ENCODE assay signal across 8 cellular contexts in the genomic region with DNA sequence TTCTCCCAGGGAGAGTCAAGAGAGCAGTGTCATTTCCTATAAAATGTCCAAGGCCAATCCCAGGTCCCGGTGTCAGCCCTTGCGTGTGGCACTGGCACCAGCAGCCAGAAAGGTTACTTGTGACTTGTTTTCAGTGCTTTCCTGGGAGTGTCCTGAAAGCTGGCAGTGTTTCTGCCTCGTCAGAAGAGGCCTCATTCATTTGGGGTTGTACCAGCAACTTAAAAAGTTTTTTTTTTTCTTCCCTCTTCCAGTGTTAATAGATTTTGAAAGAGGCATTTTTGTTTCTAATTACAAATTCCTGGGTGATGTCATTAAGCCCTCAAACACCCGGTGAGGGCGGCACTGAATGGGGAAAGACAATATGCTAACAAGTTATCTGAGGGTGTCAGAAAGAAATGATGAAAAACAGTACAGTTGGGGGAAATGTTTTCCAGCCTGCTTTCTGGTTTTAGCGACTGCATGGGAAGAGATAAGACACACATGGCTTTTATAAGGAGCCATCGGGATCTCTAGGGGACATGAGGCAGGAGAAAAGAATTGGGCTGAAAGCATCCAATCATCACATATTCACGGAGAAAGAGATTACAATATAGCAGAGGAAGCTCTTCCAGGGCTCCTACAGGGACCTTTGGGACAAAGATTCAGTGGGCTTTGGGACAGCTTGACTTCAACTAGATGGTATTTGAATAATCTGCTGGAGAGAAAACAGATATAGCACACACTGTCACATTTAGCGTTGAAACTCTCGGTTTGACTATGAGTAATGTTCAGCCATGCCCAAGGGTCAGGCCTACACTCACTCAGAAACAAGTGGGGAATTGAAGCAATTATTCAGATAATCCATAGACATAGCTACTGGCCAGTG.
DNase-seq lines count a peak whose midpoint lies in the region; ATAC-seq and TF ChIP-seq lines count a peak whose summit lies in the region.

No MANE protein-coding gene starts in this region.

- H3K9me3 ChIP-seq in mucosa of rectum (ENCODE audit: control insufficient read depth in 2 of 2, low read length in 2 of 2) = no peaks in the 10 kb centered on the region

- CTCF ChIA-PET in GM10248 (lab: Yijun Ruan, JAX) = interaction anchor here (1.0 to 18.8 kb wide), 24 partner anchors 11 to 506 kb away, joined by 3 to 281 read pairs (median 6); no protein-coding TSS in a partner anchor

- no peaks in the 10 kb centered on the region for H3K36me3 ChIP-seq in mucosa of rectum (ENCODE audit: control insufficient read depth in 2 of 2, insufficient read depth in 2 of 2, low read length in 2 of 2)

- ATAC-seq in GM21825 (IDR thresholded peaks at IDR 0.05; ENCODE audit: unreplicated experiment) = peak; percentile 60

- TF ChIP-seq POLR2A in NB4 (IDR thresholded peaks at IDR 0.05; ENCODE audit: extremely low read depth, insufficient read length) = no peak

- H3K27ac ChIP-seq in mucosa of rectum (ENCODE audit: low read depth in 2 of 2, low read length in 2 of 2) = peak overlapping the region; percentile 60 to 73

- H3K9ac ChIP-seq in mucosa of rectum (ENCODE audit: low read depth in 1 of 2, low read length in 2 of 2) = peak overlapping the region; percentile 27 to 36

- H3K4me3 ChIP-seq in NB4 (ENCODE audit: low read depth, low read length) = no peak overlapping the region
- no peak overlapping the region for H3K4me3 ChIP-seq in mucosa of rectum (ENCODE audit: low read length in 2 of 2)

- POLR2A ChIA-PET in GM10248 (lab: Yijun Ruan, JAX) = interaction anchor here (0.8 to 1.9 kb wide), 3 partner anchors 8 to 18 kb away, joined by 4 to 11 read pairs (median 4); no protein-coding TSS in a partner anchor

- DNase-seq in GM10248 (ENCODE audit: extremely low spot score) (peak; percentile 69), NB4 (ENCODE audit: low read depth) (peak; percentile 61), dedifferentiated amniotic fluid mesenchymal stem cell (ENCODE audit: extremely low spot score) (peak; percentile 77), COLO668 (lab: John Stamatoyannopoulos, UW; ENCODE audit: unreplicated experiment) (no peak), kidney glomerular epithelial cell (lab: John Stamatoyannopoulos, UW) (no peak), NCI-H1105 (lab: John Stamatoyannopoulos, UW) (no peak)

- H3K27me3 ChIP-seq in mucosa of rectum (ENCODE audit: control insufficient read depth in 2 of 2, insufficient read depth in 2 of 2, low read length in 2 of 2) = no peaks in the 10 kb centered on the region

- TF ChIP-seq CTCF in GM10248 (IDR thresholded peaks at IDR 0.05; ENCODE audit: control extremely low read depth, extremely low read depth, low read depth, missing control alignments) (no peak), NB4 (IDR thresholded peaks at IDR 0.05; ENCODE audit: low read depth, low read length) (no peak)

- H3K4me1 ChIP-seq in mucosa of rectum (ENCODE audit: control insufficient read depth in 2 of 2, insufficient read depth in 2 of 2, low read length in 2 of 2) = peaks cover 25 to 35% of the 10 kb centered on the region in 2 donors

Comparison
In these comparisons a context has a peak if more than half of its experiments do, and no peak if none do; other contexts are left out.
1. DNase-seq: peak in GM10248 (single experiment), NB4 (single experiment) and dedifferentiated amniotic fluid mesenchymal stem cell (single experiment); none in COLO668 (single experiment), kidney glomerular epithelial cell (single experiment) and NCI-H1105 (single experiment).